ENCODE assay signal across 8 cellular contexts in genomic region chr10:73097305-73097670, GRCh38. TPM values are rescaled to one million over a fixed set of nuclear protein-coding genes. Genes with fewer than 3 reads are reported as not detected.
DNase-seq lines count a peak whose midpoint lies in the region; ATAC-seq and TF ChIP-seq lines count a peak whose summit lies in the region.

No MANE protein-coding gene starts in this region.

- no peaks in the 10 kb centered on the region for H3K36me3 ChIP-seq in SJCRH30

- H3K4me3 Mint-ChIP-seq in stimulated activated naive B cell treated with anti-CD40 and anti-IgM and Interleukin-4, amounts not matched to agents 10 μg/mL and 1 μg/mL and 100 μg/mL, for 72 hours, result peak overlapping the region; percentile 96 to 98

- TF ChIP-seq CTCF in foreskin keratinocyte (conservative IDR thresholded peaks at IDR 0.05), result no peak

- ATAC-seq in foreskin keratinocyte (no peak), HG03045 (IDR thresholded peaks at IDR 0.05; ENCODE audit: unreplicated experiment) (no peak)
- ATAC-seq in stimulated activated naive B cell treated with anti-CD40 and anti-IgM and Interleukin-4, amounts not matched to agents 10 μg/mL and 1 μg/mL and 100 μg/mL, for 72 hours (replicated peaks), result no peak

- DNase-seq in NCI-H510A treated with DMSO at 0.1 percent for 48 hours (lab: John Stamatoyannopoulos, UW) (peak; percentile 82), NCI-H510A (lab: John Stamatoyannopoulos, UW) (no peak), SJCRH30 (no peak), foreskin keratinocyte (no peak), head of caudate nucleus (no peak), C1 segment of cervical spinal cord (lab: John Stamatoyannopoulos, UW) (no peak)
- DNase-seq in stimulated activated naive B cell treated with anti-CD40 and anti-IgM and Interleukin-4, amounts not matched to agents 10 μg/mL and 1 μg/mL and 100 μg/mL, for 72 hours, result no peak

- H3K27me3 ChIP-seq in SJCRH30, result no peaks in the 10 kb centered on the region
- no peaks in the 10 kb centered on the region for H3K27me3 ChIP-seq in foreskin keratinocyte

- peaks cover 4 to 10% of the 10 kb centered on the region in 2 donors for H3K36me3 Mint-ChIP-seq in stimulated activated naive B cell treated with anti-CD40 and anti-IgM and Interleukin-4, amounts not matched to agents 10 μg/mL and 1 μg/mL and 100 μg/mL, for 72 hours

- intact Hi-C loops in head of caudate nucleus (cut with DNase I), result loop anchor here (5.0 kb wide), 2 partner anchors 70 to 155 kb away; partner anchors contain the start of genes ECD, FAM149B1 and MRPS16

- no peaks in the 10 kb centered on the region for H3K27me3 Mint-ChIP-seq in stimulated activated naive B cell treated with anti-CD40 and anti-IgM and Interleukin-4, amounts not matched to agents 10 μg/mL and 1 μg/mL and 100 μg/mL, for 72 hours

- H3K9me3 Mint-ChIP-seq in stimulated activated naive B cell treated with anti-CD40 and anti-IgM and Interleukin-4, amounts not matched to agents 10 μg/mL and 1 μg/mL and 100 μg/mL, for 72 hours, result no peaks in the 10 kb centered on the region

- H3K4me3 ChIP-seq in SJCRH30, result peak overlapping the region; percentile 72

- H3K4me1 Mint-ChIP-seq in stimulated activated naive B cell treated with anti-CD40 and anti-IgM and Interleukin-4, amounts not matched to agents 10 μg/mL and 1 μg/mL and 100 μg/mL, for 72 hours, result peaks cover 2 to 27% of the 10 kb centered on the region in 2 donors

- peak overlapping the region; percentile 99 for H3K27ac Mint-ChIP-seq in stimulated activated naive B cell treated with anti-CD40 and anti-IgM and Interleukin-4, amounts not matched to agents 10 μg/mL and 1 μg/mL and 100 μg/mL, for 72 hours

- H3K9me3 ChIP-seq in SJCRH30 (replicated peaks), result no peaks in the 10 kb centered on the region

- H3K27ac ChIP-seq in SJCRH30 (peak overlapping the region; percentile 57; the same call in 1 of the 2 replicates), foreskin keratinocyte (peak overlapping the region; percentile 65)

- H3K4me1 ChIP-seq in SJCRH30, result no peaks in the 10 kb centered on the region
- peaks cover 11% of the 10 kb centered on the region for H3K4me1 ChIP-seq in foreskin keratinocyte

RNA-seq across cellular contexts. Expression of gene P4HA1, which starts 0.6 kb away (rescaled TPM):
- 78.0 and 82.4 TPM in 2 replicates for total RNA-seq in SJCRH30 (2014; rRNA removed; shearing (Covaris generic))
- total RNA-seq in foreskin keratinocyte, result 33.3 and 38.8 TPM in 2 replicates
- polyA plus RNA-seq in foreskin keratinocyte, result 14.8 and 15.5 TPM in 2 replicates

RNA-seq across cellular contexts. Expression of gene NUDT13, which starts 13.0 kb away (rescaled TPM):
- total RNA-seq in SJCRH30 (2014; rRNA removed; shearing (Covaris generic)), result 0.49 and 0.84 TPM in 2 replicates
- 1.2 TPM in 2 replicates for total RNA-seq in foreskin keratinocyte
- 1.3 TPM in 2 replicates for polyA plus RNA-seq in foreskin keratinocyte
